In the genomic region with DNA sequence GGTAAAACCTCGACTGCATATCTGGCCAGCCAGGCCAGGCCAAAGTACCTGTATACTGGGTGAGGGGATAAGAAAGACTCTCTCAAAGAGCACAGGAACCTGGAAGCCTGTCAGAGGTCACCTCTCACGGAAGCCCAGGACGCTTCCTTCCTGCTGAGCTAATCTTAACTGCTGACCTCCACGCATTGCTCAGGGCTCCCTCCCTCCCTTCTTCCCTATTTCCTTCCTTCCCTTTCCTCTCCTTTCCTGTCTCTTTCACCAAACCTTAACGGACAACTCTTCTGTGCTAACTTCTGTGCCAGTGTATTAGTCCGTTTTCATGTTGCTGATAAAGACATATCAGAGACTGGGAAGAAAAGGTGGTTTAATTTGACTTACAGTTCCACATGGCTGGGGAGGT, we compare ENCODE assay signal across 8 cellular contexts. TPM values are rescaled to one million over a fixed set of nuclear protein-coding genes. Genes with fewer than 3 reads are reported as not detected.
DNase-seq lines count a peak whose midpoint lies in the region; ATAC-seq and TF ChIP-seq lines count a peak whose summit lies in the region.
"Had no signal": no experiment of that assay in that cellular context is flagged by ENCODE, and none has a peak within 500 bp of the region (broad histone marks: within the 10 kb centered on the region; RNA-seq: fewer than 3 reads in every experiment).

No MANE protein-coding gene starts in this region.

- no TSS peak for BruUV-seq in Caco-2 (replicated peaks; lab: Mats Ljungman, UMichigan)

- H3K4me1 Mint-ChIP-seq in Caco-2 (ENCODE audit: low read depth, unreplicated experiment): peaks cover 23% of the 10 kb centered on the region
- peaks cover 78% of the 10 kb centered on the region for H3K4me1 Mint-ChIP-seq in activated B cell treated with CpG ODN at 0.5 μM for 24 hours

- DNase-seq in Caco-2: no peak
- no peak for DNase-seq in activated B cell treated with CpG ODN at 0.5 μM for 24 hours
- DNase-seq in ACHN: no peak
- DNase-seq in GM10266 (ENCODE audit: extremely low spot score): no peak
- DNase-seq: dorsolateral prefrontal cortex, NCI-H2081 treated with DMSO at 0.1 percent for 48 hours, pancreas, SHP77 had no signal

- in situ Hi-C loops in ACHN (cut with HindIII; ENCODE audit: low pct_ligation_motif_present, low pct_unique_long_range_greater_than_20kb, low sequenced_read_pairs): no loop called here

- intact Hi-C loops in Caco-2 (cut with micrococcal nuclease; ENCODE audit: unreplicated experiment) (no loop called here), activated B cell treated with CpG ODN at 0.5 μM for 24 hours (cut with micrococcal nuclease) (loop anchor here (2.0 to 5.0 kb wide), 3 partner anchors 30 to 78 kb away; a partner anchor contains a TSS)

- H3K4me3 Mint-ChIP-seq in Caco-2 (ENCODE audit: unreplicated experiment) (no peak overlapping the region), activated B cell treated with CpG ODN at 0.5 μM for 24 hours (peak overlapping the region; percentile 81)

- ATAC-seq in activated B cell treated with CpG ODN at 0.5 μM for 24 hours (ENCODE audit: low read depth): no peak
- ATAC-seq: pancreas had no signal

- CTCF ChIA-PET in Caco-2 (lab: Charles Lee) (no interaction called here), activated B cell treated with CpG ODN at 0.5 μM for 24 hours (lab: Charles Lee) (interaction anchor here (1.4 kb wide), 1 partner anchor 75 kb away, joined by 6 read pairs; no protein-coding TSS in a partner anchor)

- H3K4me1 ChIP-seq in Caco-2: peaks cover 31% of the 10 kb centered on the region
- H3K4me1 ChIP-seq: pancreas had no signal

- H3K27me3 Mint-ChIP-seq in Caco-2 (ENCODE audit: insufficient read depth, unreplicated experiment) (no peaks in the 10 kb centered on the region), activated B cell treated with CpG ODN at 0.5 μM for 24 hours (no peaks in the 10 kb centered on the region)

- H3K9me3 ChIP-seq in Caco-2: no peaks in the 10 kb centered on the region
- H3K9me3 ChIP-seq: pancreas had no signal

- H3K27ac Mint-ChIP-seq in Caco-2 (ENCODE audit: unreplicated experiment): peak overlapping the region; percentile 4
- peak overlapping the region; percentile 84 for H3K27ac Mint-ChIP-seq in activated B cell treated with CpG ODN at 0.5 μM for 24 hours

- no peak overlapping the region for H3K4me3 ChIP-seq in Caco-2 (ENCODE audit: low read depth, low read length)
- H3K4me3 ChIP-seq: dorsolateral prefrontal cortex, pancreas had no signal

- H3K36me3 ChIP-seq in Caco-2 (ENCODE audit: control insufficient read depth, insufficient read depth, low read length): no peaks in the 10 kb centered on the region
- H3K36me3 ChIP-seq: pancreas had no signal

- H3K27me3 ChIP-seq in Caco-2 (replicated peaks; ENCODE audit: control insufficient read depth, insufficient read depth, low read length): no peaks in the 10 kb centered on the region
- H3K27me3 ChIP-seq: pancreas had no signal

- POLR2A ChIA-PET in Caco-2 (lab: Charles Lee) (no interaction called here), activated B cell treated with CpG ODN at 0.5 μM for 24 hours (lab: Charles Lee) (interaction anchor here (0.6 to 3.8 kb wide), 6 partner anchors 21 to 148 kb away, joined by 3 to 39 read pairs (median 12); a partner anchor contains a TSS)

- no peak for TF ChIP-seq CTCF in Caco-2 (IDR thresholded peaks at IDR 0.05; ENCODE audit: insufficient read depth in 1 of 2, low read depth in 1 of 2, low read length in 1 of 2, severe bottlenecking in 1 of 2, unreplicated experiment in 1 of 2)
- no peak for TF ChIP-seq CTCF in activated B cell treated with CpG ODN at 0.5 μM for 24 hours (IDR thresholded peaks at IDR 0.05)
- TF ChIP-seq CTCF in GM10266 (IDR thresholded peaks at IDR 0.05; ENCODE audit: control insufficient read depth, insufficient read depth, low read depth, missing control alignments): no peak

- H3K36me3 Mint-ChIP-seq in Caco-2 (ENCODE audit: insufficient read depth, unreplicated experiment): no peaks in the 10 kb centered on the region
- H3K36me3 Mint-ChIP-seq in activated B cell treated with CpG ODN at 0.5 μM for 24 hours (ENCODE audit: low read depth): no peaks in the 10 kb centered on the region

- peaks cover under 1% of the 10 kb centered on the region for H3K9me3 Mint-ChIP-seq in Caco-2 (ENCODE audit: unreplicated experiment)
- H3K9me3 Mint-ChIP-seq in activated B cell treated with CpG ODN at 0.5 μM for 24 hours: no peaks in the 10 kb centered on the region

RNA-seq across cellular contexts. Expression of a gene that starts 14.8 kb away (rescaled TPM):
- total RNA-seq in Caco-2 (2022) (0.28 TPM in 1 of 2 replicates, not detected in the other), activated B cell treated with CpG ODN at 0.5 μM for 24 hours (0.32 and 0.73 TPM in 2 replicates)

RNA-seq across cellular contexts. Expression of a gene that starts 21.4 kb away (rescaled TPM):
- total RNA-seq in Caco-2 (2022) (59.1 and 67.2 TPM in 2 replicates), activated B cell treated with CpG ODN at 0.5 μM for 24 hours (87.2 and 88.0 TPM in 2 replicates)

RNA-seq across cellular contexts. Expression of a gene that starts 29.3 kb away (rescaled TPM):
- total RNA-seq in Caco-2 (2022) (39.6 and 46.2 TPM in 2 replicates), activated B cell treated with CpG ODN at 0.5 μM for 24 hours (84.8 and 87.3 TPM in 2 replicates)

RNA-seq across cellular contexts. Expression of a gene that starts 35.5 kb away (rescaled TPM):
- total RNA-seq in Caco-2 (2022): 176 and 185 TPM in 2 replicates
- 215 and 231 TPM in 2 replicates for total RNA-seq in activated B cell treated with CpG ODN at 0.5 μM for 24 hours

RNA-seq across cellular contexts. Expression of a gene that starts 36.0 kb away (rescaled TPM):
- 63.1 and 64.3 TPM in 2 replicates for total RNA-seq in Caco-2 (2022)
- total RNA-seq in activated B cell treated with CpG ODN at 0.5 μM for 24 hours: 98.3 and 112 TPM in 2 replicates
